Comparison of ENCODE assay signal across 8 cellular contexts in genomic region chr2:26562811-26563645, GRCh38.
DNase-seq lines count a peak whose midpoint lies in the region; ATAC-seq, FAIRE-seq and TF ChIP-seq lines count a peak whose summit lies in the region.

No MANE protein-coding gene starts in this region.

- peak overlapping the region; percentile 32 for H2AFZ ChIP-seq in endothelial cell of umbilical vein (ENCODE audit: low read depth, low read length)

- no peak overlapping the region for H3K27ac ChIP-seq in CD4-positive, alpha-beta memory T cell (ENCODE audit: low read depth, low read length)
- H3K27ac ChIP-seq in endothelial cell of umbilical vein (ENCODE audit: insufficient read depth, low read depth, low read length), result no peak overlapping the region
- H3K27ac ChIP-seq in naive thymus-derived CD4-positive, alpha-beta T cell (ENCODE audit: low read depth, low read length), result no peak overlapping the region

- no peaks in the 10 kb centered on the region for H3K9me3 Mint-ChIP-seq in CD4-positive, alpha-beta memory T cell
- no peaks in the 10 kb centered on the region for H3K9me3 Mint-ChIP-seq in naive thymus-derived CD4-positive, alpha-beta T cell
- H3K9me3 Mint-ChIP-seq in CD14-positive monocyte, result peaks cover 0 to 6% (median 0%) of the 10 kb centered on the region in 7 donors

- H3K4me3 ChIP-seq in CD4-positive, alpha-beta memory T cell (ENCODE audit: low read length in 2 of 2), result no peak overlapping the region
- peak overlapping the region in 2 of 3 experiments; percentile 14 to 24 for H3K4me3 ChIP-seq in endothelial cell of umbilical vein (replicated peaks in 1 of 3; ENCODE audit: insufficient read depth in 1 of 3, low read depth in 1 of 3, low read length in 3 of 3)
- H3K4me3 ChIP-seq in naive thymus-derived CD4-positive, alpha-beta T cell (ENCODE audit: low read length), result no peak overlapping the region

- peak; percentile 50 for FAIRE-seq in endothelial cell of umbilical vein (lab: Jason Lieb, UNC)

- no peaks in the 10 kb centered on the region for H3K36me3 Mint-ChIP-seq in CD4-positive, alpha-beta memory T cell
- no peaks in the 10 kb centered on the region for H3K36me3 Mint-ChIP-seq in naive thymus-derived CD4-positive, alpha-beta T cell
- H3K36me3 Mint-ChIP-seq in CD14-positive monocyte, result no peaks in the 10 kb centered on the region

- no peak for DNase-seq in CD4-positive, alpha-beta memory T cell
- DNase-seq in NCI-H1092 (lab: John Stamatoyannopoulos, UW), result peak; percentile 34
- peak; percentile 41 for DNase-seq in endothelial cell of umbilical vein (ENCODE audit: low read depth, low spot score)
- no peak for DNase-seq in naive thymus-derived CD4-positive, alpha-beta T cell
- no peak for DNase-seq in CD14-positive monocyte (ENCODE audit: low spot score)
- DNase-seq in central memory CD4-positive, alpha-beta T cell, result no peak

- peaks cover 31% of the 10 kb centered on the region for H3K27me3 ChIP-seq in CD4-positive, alpha-beta memory T cell (ENCODE audit: insufficient read depth, low read length)
- peaks cover 36 to 44% of the 10 kb centered on the region in 2 experiments for H3K27me3 ChIP-seq in endothelial cell of umbilical vein (ENCODE audit: control insufficient read depth in 2 of 2, insufficient read depth in 2 of 2, low read length in 2 of 2)
- peaks cover 0 to 9% of the 10 kb centered on the region in 2 donors for H3K27me3 ChIP-seq in naive thymus-derived CD4-positive, alpha-beta T cell (ENCODE audit: control insufficient read depth in 2 of 2, insufficient read depth in 2 of 2, low read length in 2 of 2)

- POLR2A ChIA-PET in CD4-positive, alpha-beta memory T cell (lab: Charles Lee; ENCODE audit: partially characterized antibody), result no interaction called here
- POLR2A ChIA-PET in endothelial cell of umbilical vein (lab: Charles Lee), result no interaction called here
- POLR2A ChIA-PET in naive thymus-derived CD4-positive, alpha-beta T cell (lab: Charles Lee), result no interaction called here

- TF ChIP-seq CTCF in endothelial cell of umbilical vein (IDR thresholded peaks at IDR 0.05; ENCODE audit: extremely low read depth in 1 of 2, insufficient read depth in 1 of 2, low read depth in 1 of 2, low read length in 2 of 2) (no peak), CD14-positive monocyte (IDR thresholded peaks at IDR 0.05) (no peak)

- H3K4me1 ChIP-seq in CD4-positive, alpha-beta memory T cell (ENCODE audit: insufficient read depth, low read length), result peaks cover 11% of the 10 kb centered on the region
- peaks cover 7% of the 10 kb centered on the region for H3K4me1 ChIP-seq in endothelial cell of umbilical vein (ENCODE audit: control insufficient read depth, extremely low read depth, insufficient read depth, low read length)
- no peaks in the 10 kb centered on the region for H3K4me1 ChIP-seq in naive thymus-derived CD4-positive, alpha-beta T cell (ENCODE audit: control insufficient read depth in 2 of 2, insufficient read depth in 2 of 2, low read length in 2 of 2)

- no peaks in the 10 kb centered on the region for H3K36me3 ChIP-seq in CD4-positive, alpha-beta memory T cell (ENCODE audit: insufficient read depth, low read length)
- H3K36me3 ChIP-seq in endothelial cell of umbilical vein (ENCODE audit: control insufficient read depth in 2 of 2, extremely low read depth in 1 of 2, insufficient read depth in 2 of 2, low read length in 2 of 2), result no peaks in the 10 kb centered on the region
- no peaks in the 10 kb centered on the region for H3K36me3 ChIP-seq in naive thymus-derived CD4-positive, alpha-beta T cell (ENCODE audit: control insufficient read depth in 2 of 3, insufficient read depth in 3 of 3, low read length in 3 of 3)

- H3K79me2 ChIP-seq in endothelial cell of umbilical vein (ENCODE audit: control insufficient read depth, insufficient read depth, low read length), result no peaks in the 10 kb centered on the region

- no peak for TF ChIP-seq POLR2A in endothelial cell of umbilical vein (IDR thresholded peaks at IDR 0.05; ENCODE audit: low read depth, low read length)

- CTCF ChIA-PET in CD4-positive, alpha-beta memory T cell (lab: Charles Lee; ENCODE audit: partially characterized antibody), result interaction anchor here (1.2 kb wide), 1 partner anchor 15 kb away, joined by 6 read pairs; no protein-coding TSS in a partner anchor
- CTCF ChIA-PET in endothelial cell of umbilical vein (lab: Charles Lee), result interaction anchor here (1.5 to 2.1 kb wide), 2 partner anchors 15 to 34 kb away, joined by 4 to 12 read pairs; no protein-coding TSS in a partner anchor
- CTCF ChIA-PET in naive thymus-derived CD4-positive, alpha-beta T cell (lab: Charles Lee), result no interaction called here

- H3K4me3 Mint-ChIP-seq in CD4-positive, alpha-beta memory T cell, result peak overlapping the region in 5 of 8 donors; percentile 25 to 53 (median 50)
- H3K4me3 Mint-ChIP-seq in naive thymus-derived CD4-positive, alpha-beta T cell, result peak overlapping the region in 9 of 10 donors; percentile 7 to 70 (median 62)
- H3K4me3 Mint-ChIP-seq in CD14-positive monocyte, result peak overlapping the region in 1 of 2 donors; percentile 86

- H3K27me3 Mint-ChIP-seq in CD4-positive, alpha-beta memory T cell, result peaks cover 43 to 57% of the 10 kb centered on the region in 2 donors
- peaks cover 44 to 74% (median 56%) of the 10 kb centered on the region in 5 donors for H3K27me3 Mint-ChIP-seq in naive thymus-derived CD4-positive, alpha-beta T cell
- H3K27me3 Mint-ChIP-seq in CD14-positive monocyte (ENCODE audit: low read depth in 3 of 3), result peaks cover 63 to 81% (median 66%) of the 10 kb centered on the region in 3 donors

- no TSS peak for BruUV-seq in endothelial cell of umbilical vein (replicated peaks; lab: Mats Ljungman, UMichigan)

- H3K4me2 ChIP-seq in endothelial cell of umbilical vein (ENCODE audit: insufficient read depth, low read length), result peak overlapping the region; percentile 51

- no peaks in the 10 kb centered on the region for H4K20me1 ChIP-seq in endothelial cell of umbilical vein (replicated peaks; ENCODE audit: control insufficient read depth, extremely low read depth, insufficient read depth, low read length)

- H3K9ac ChIP-seq in endothelial cell of umbilical vein (replicated peaks; ENCODE audit: extremely low read depth, insufficient read depth, low read length), result no peak overlapping the region

- H3K9me1 ChIP-seq in endothelial cell of umbilical vein (replicated peaks; ENCODE audit: control insufficient read depth, extremely low read depth, insufficient read depth, low read length), result no peaks in the 10 kb centered on the region

- peaks cover 0 to 11% (median 5%) of the 10 kb centered on the region in 4 donors for H3K4me1 Mint-ChIP-seq in CD4-positive, alpha-beta memory T cell
- peaks cover 0 to 15% (median 7%) of the 10 kb centered on the region in 7 donors for H3K4me1 Mint-ChIP-seq in naive thymus-derived CD4-positive, alpha-beta T cell
- H3K4me1 Mint-ChIP-seq in CD14-positive monocyte, result peaks cover 10% of the 10 kb centered on the region

- dilution Hi-C loops in endothelial cell of umbilical vein (cut with MboI; ENCODE audit: extremely low pct_ligation_motif_present, low sequenced_read_pairs), result no loop called here

- intact Hi-C loops in CD4-positive, alpha-beta memory T cell (cut with micrococcal nuclease), result no loop called here
- intact Hi-C loops in endothelial cell of umbilical vein (cut with micrococcal nuclease) (loop anchor here (2.0 kb wide), 1 partner anchor 66 kb away; no protein-coding TSS in a partner anchor), CD14-positive monocyte (cut with micrococcal nuclease) (no loop called here)
- intact Hi-C loops in naive thymus-derived CD4-positive, alpha-beta T cell (cut with micrococcal nuclease), result no loop called here

- ATAC-seq in naive thymus-derived CD4-positive, alpha-beta T cell, result no peak
- ATAC-seq in HG03460 (IDR thresholded peaks at IDR 0.05; ENCODE audit: unreplicated experiment), result no peak
- no peak for ATAC-seq in HG02938 (IDR thresholded peaks at IDR 0.05; ENCODE audit: unreplicated experiment)

- no peaks in the 10 kb centered on the region for H3K9me3 ChIP-seq in CD4-positive, alpha-beta memory T cell (ENCODE audit: control insufficient read depth in 1 of 2, low read length in 2 of 2)
- H3K9me3 ChIP-seq in endothelial cell of umbilical vein (replicated peaks; ENCODE audit: control insufficient read depth, insufficient read depth, low read length), result no peaks in the 10 kb centered on the region
- H3K9me3 ChIP-seq in naive thymus-derived CD4-positive, alpha-beta T cell (ENCODE audit: control insufficient read depth in 2 of 3, low read length in 3 of 3), result no peaks in the 10 kb centered on the region

- no peak overlapping the region for H3K27ac Mint-ChIP-seq in CD4-positive, alpha-beta memory T cell
- H3K27ac Mint-ChIP-seq in naive thymus-derived CD4-positive, alpha-beta T cell, result no peak overlapping the region
- peak overlapping the region in 1 of 7 donors; percentile 41 for H3K27ac Mint-ChIP-seq in CD14-positive monocyte

TF ChIP-seq in endothelial cell of umbilical vein, 7 proteins besides CTCF, POLR2A, EP300 and RAD21:
- TF ChIP-seq EZH2 (IDR thresholded peaks at IDR 0.05; ENCODE audit: borderline replicate concordance, low read depth, low read length, severe bottlenecking) (peak; percentile 80), FOS (IDR thresholded peaks at IDR 0.05; ENCODE audit: borderline replicate concordance, insufficient read depth, low read length) (no peak)
TF ChIP-seq in endothelial cell of umbilical vein: peak in this region for 1.

Comparison
In these comparisons a context has a peak if more than half of its experiments do, and no peak if none do; other contexts are left out.
1. DNase-seq: peak in NCI-H1092 (single experiment) and endothelial cell of umbilical vein (single experiment); none in CD4-positive, alpha-beta memory T cell (0 of 5), naive thymus-derived CD4-positive, alpha-beta T cell (0 of 9), CD14-positive monocyte (single experiment) and central memory CD4-positive, alpha-beta T cell (single experiment).
2. H3K4me3 ChIP-seq: peak in endothelial cell of umbilical vein (2 of 3); none in CD4-positive, alpha-beta memory T cell (0 of 2) and naive thymus-derived CD4-positive, alpha-beta T cell (single experiment).